Comparison of ENCODE assay signal across 11 cellular contexts in genomic region chr10:29946953-29947700, GRCh38.
A peak's percentile ranks its signal among the peaks of the same experiment; 100 is the strongest.
DNase-seq lines count a peak whose midpoint lies in the region; ATAC-seq, FAIRE-seq and TF ChIP-seq lines count a peak whose summit lies in the region.
"Had no signal": no experiment of that assay in that cellular context is flagged by ENCODE, and none has a peak within 500 bp of the region (broad histone marks: within the 10 kb centered on the region; RNA-seq: fewer than 3 reads in every experiment).

No MANE protein-coding gene starts in this region.

- peak overlapping the region; percentile 94 for H3K27ac ChIP-seq in smooth muscle cell (ENCODE audit: low read depth)

- no peaks in the 10 kb centered on the region for H3K9me3 ChIP-seq in smooth muscle cell (replicated peaks; ENCODE audit: low read depth)

- no peak overlapping the region for H3K4me3 ChIP-seq in smooth muscle cell

- no peak for ATAC-seq in GM21786 (IDR thresholded peaks at IDR 0.05; ENCODE audit: unreplicated experiment)

- H2AFZ ChIP-seq in smooth muscle cell (ENCODE audit: low read depth) = no peak overlapping the region

- no peaks in the 10 kb centered on the region for H3K79me2 ChIP-seq in smooth muscle cell (ENCODE audit: low read depth)

- peaks cover 19% of the 10 kb centered on the region for H3K4me1 ChIP-seq in smooth muscle cell (ENCODE audit: low read depth)

- no peaks in the 10 kb centered on the region for H4K20me1 ChIP-seq in smooth muscle cell (ENCODE audit: low read depth)

- no peaks in the 10 kb centered on the region for H3K27me3 ChIP-seq in smooth muscle cell (ENCODE audit: low read depth)

- no peaks in the 10 kb centered on the region for H3K36me3 ChIP-seq in smooth muscle cell (ENCODE audit: low read depth)

- TF ChIP-seq POLR2A in H54 (IDR thresholded peaks at IDR 0.05; ENCODE audit: low read depth, low read length) = no peak

- no peak for TF ChIP-seq CTCF in smooth muscle cell (IDR thresholded peaks at IDR 0.05; ENCODE audit: borderline replicate concordance, insufficient read depth, poor library complexity, severe bottlenecking)
- TF ChIP-seq CTCF in GM10266 (IDR thresholded peaks at IDR 0.05; ENCODE audit: control insufficient read depth, insufficient read depth, low read depth, missing control alignments) = no peak

- H3K4me2 ChIP-seq in smooth muscle cell = peak overlapping the region; percentile 39

- FAIRE-seq in H54 (lab: Jason Lieb, UNC) = peak; percentile 94

- H3F3A ChIP-seq in smooth muscle cell (ENCODE audit: low read depth) = peaks cover 4% of the 10 kb centered on the region

- 52% methylated on average over 9 of the region's 9 CpGs for WGBS in smooth muscle cell (ENCODE audit: low lambda C conversion rate)

- no peak overlapping the region for H3K9ac ChIP-seq in smooth muscle cell (ENCODE audit: low read depth)

- peak; percentile 67 for DNase-seq in H54 (ENCODE audit: insufficient read length, low spot score)
- peak; percentile 93 for DNase-seq in brain pericyte (ENCODE audit: low read depth, low spot score)
- DNase-seq in iPS-NIHi7 (ENCODE audit: extremely low spot score) = peak; percentile 30
- peak; percentile 5 for DNase-seq in smooth muscle cell (lab: John Stamatoyannopoulos, UW; ENCODE audit: unreplicated experiment)
- DNase-seq in activated CD8-positive, alpha-beta memory T cell treated with anti-CD3 and anti-CD28 coated beads, Interleukin-2, amount 50 U/mL, for 48 hours = no peak
- DNase-seq in stimulated activated CD4-positive, alpha-beta T cell treated with anti-CD3 and anti-CD28 coated beads, Interleukin-4, amount 100 ng/mL, for 24 hours = no peak
- no peak for DNase-seq in GM10266 (ENCODE audit: extremely low spot score)
- DNase-seq: activated CD4-positive, alpha-beta memory T cell treated with anti-CD3 and anti-CD28 coated beads for 36 hours; head of caudate nucleus; NCI-H2171 had no signal

Comparison
In these comparisons a context has a peak if more than half of its experiments do, and no peak if none do; other contexts are left out.
1. DNase-seq: peak in H54 (single experiment), brain pericyte (single experiment), iPS-NIHi7 (single experiment) and smooth muscle cell (single experiment); none in activated CD8-positive, alpha-beta memory T cell treated with anti-CD3 and anti-CD28 coated beads, Interleukin-2, amount 50 U/mL, for 48 hours (single experiment), stimulated activated CD4-positive, alpha-beta T cell treated with anti-CD3 and anti-CD28 coated beads, Interleukin-4, amount 100 ng/mL, for 24 hours (single experiment) and GM10266 (single experiment).